Comparison of ENCODE assay signal across 13 cellular contexts in the genomic region with DNA sequence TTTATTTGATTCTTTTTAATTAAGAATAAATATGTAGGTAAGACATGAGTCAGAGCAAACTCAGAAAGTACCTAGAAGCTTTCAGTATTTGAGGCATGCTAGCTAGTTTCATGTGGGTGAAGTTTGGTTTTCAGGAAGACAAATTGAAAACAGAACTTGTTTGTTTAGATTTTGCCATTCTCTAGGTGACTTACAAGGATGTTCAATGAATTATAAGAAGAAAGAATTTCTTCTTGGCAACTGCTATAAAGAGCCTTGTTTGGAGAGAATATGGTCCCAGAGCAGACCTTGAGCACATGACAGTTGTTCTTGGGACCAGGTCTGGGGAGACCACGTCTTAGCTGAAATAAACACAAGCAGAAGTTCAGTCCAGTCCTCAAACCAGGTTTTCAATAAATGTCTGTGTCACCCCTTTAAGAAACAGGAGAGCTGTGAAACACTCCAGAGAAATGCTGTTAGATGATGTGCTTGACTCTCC. TPM values are rescaled to one million over a fixed set of nuclear protein-coding genes. Genes with fewer than 3 reads are reported as not detected.
DNase-seq lines count a peak whose midpoint lies in the region; ATAC-seq and TF ChIP-seq lines count a peak whose summit lies in the region.
"Had no signal": no experiment of that assay in that cellular context is flagged by ENCODE, and none has a peak within 500 bp of the region (broad histone marks: within the 10 kb centered on the region; RNA-seq: fewer than 3 reads in every experiment).

No MANE protein-coding gene starts in this region.

- POLR2A ChIA-PET in activated CD8-positive, alpha-beta T cell treated with anti-CD3 and anti-CD28 coated beads for 36 hours (lab: Charles Lee) = interaction anchor here (1.0 kb wide), 1 partner anchor 117 kb away, joined by 3 read pairs; no protein-coding TSS in a partner anchor
- POLR2A ChIA-PET in activated CD8-positive, alpha-beta T cell treated with anti-CD3 and anti-CD28 coated beads, Interleukin-2, amount 10 ng/mL, durations not matched to agents 7 days and 5 days (lab: Charles Lee) = no interaction called here
- POLR2A ChIA-PET in RWPE1 (lab: Yijun Ruan, JAX; ENCODE audit: low non-redundant PET) = no interaction called here

- peaks cover 11% of the 10 kb centered on the region for H3K9me3 Mint-ChIP-seq in activated CD8-positive, alpha-beta T cell treated with anti-CD3 and anti-CD28 coated beads for 36 hours
- H3K9me3 Mint-ChIP-seq in activated CD8-positive, alpha-beta T cell treated with anti-CD3 and anti-CD28 coated beads, Interleukin-2, amount 10 ng/mL, durations not matched to agents 7 days and 5 days (ENCODE audit: insufficient read depth) = no peaks in the 10 kb centered on the region

- DNase-seq in activated CD8-positive, alpha-beta T cell treated with anti-CD3 and anti-CD28 coated beads for 36 hours = no peak
- DNase-seq in activated CD8-positive, alpha-beta T cell treated with anti-CD3 and anti-CD28 coated beads, Interleukin-2, amount 10 ng/mL, durations not matched to agents 7 days and 5 days = no peak
- DNase-seq in epithelial cell of esophagus (ENCODE audit: low read depth) = peak; percentile 19
- DNase-seq in RWPE1 (ENCODE audit: low spot score) = no peak
- no peak for DNase-seq in lower leg skin (ENCODE audit: low spot score in 2 of 2)
- no peak for DNase-seq in posterior cingulate gyrus
- DNase-seq: foreskin keratinocyte, retina, transverse colon had no signal

- H3K36me3 Mint-ChIP-seq in activated CD8-positive, alpha-beta T cell treated with anti-CD3 and anti-CD28 coated beads for 36 hours (ENCODE audit: low read depth) = peaks cover 8% of the 10 kb centered on the region
- H3K36me3 Mint-ChIP-seq in activated CD8-positive, alpha-beta T cell treated with anti-CD3 and anti-CD28 coated beads, Interleukin-2, amount 10 ng/mL, durations not matched to agents 7 days and 5 days (ENCODE audit: low read depth) = peaks cover 4% of the 10 kb centered on the region

- H3K4me3 Mint-ChIP-seq in activated CD8-positive, alpha-beta T cell treated with anti-CD3 and anti-CD28 coated beads for 36 hours = no peak overlapping the region
- H3K4me3 Mint-ChIP-seq in activated CD8-positive, alpha-beta T cell treated with anti-CD3 and anti-CD28 coated beads, Interleukin-2, amount 10 ng/mL, durations not matched to agents 7 days and 5 days = no peak overlapping the region

- WGBS in lower leg skin, 2 donors = 72 to 73% methylated on average over 1 of the region's 1 CpG

- TF ChIP-seq CTCF in activated CD8-positive, alpha-beta T cell treated with anti-CD3 and anti-CD28 coated beads for 36 hours (IDR thresholded peaks at IDR 0.05) = no peak
- TF ChIP-seq CTCF in epithelial cell of esophagus (IDR thresholded peaks at IDR 0.05; ENCODE audit: insufficient read depth, low read depth, low read length, missing control alignments) (no peak), RWPE1 (conservative IDR thresholded peaks at IDR 0.05; ENCODE audit: low read depth) (no peak), lower leg skin (IDR thresholded peaks at IDR 0.05) (no peak)

- CTCF ChIA-PET in activated CD8-positive, alpha-beta T cell treated with anti-CD3 and anti-CD28 coated beads for 36 hours (lab: Charles Lee) = interaction anchor here (1.0 to 2.7 kb wide), 4 partner anchors 50 to 80 kb away, joined by 3 to 12 read pairs (median 6); no protein-coding TSS in a partner anchor
- CTCF ChIA-PET in activated CD8-positive, alpha-beta T cell treated with anti-CD3 and anti-CD28 coated beads, Interleukin-2, amount 10 ng/mL, durations not matched to agents 7 days and 5 days (lab: Charles Lee) = no interaction called here
- CTCF ChIA-PET in RWPE1 (lab: Yijun Ruan, JAX) = interaction anchor here (0.6 to 0.7 kb wide), 3 partner anchors 17 to 1342 kb away, joined by 3 to 7 read pairs (median 4); no protein-coding TSS in a partner anchor

- intact Hi-C loops in activated CD8-positive, alpha-beta T cell treated with anti-CD3 and anti-CD28 coated beads for 36 hours (cut with micrococcal nuclease) = no loop called here
- intact Hi-C loops in lower leg skin (cut with DNase I; ENCODE audit: low total_unique reads) = no loop called here
- intact Hi-C loops in posterior cingulate gyrus (cut with DNase I) = no loop called here

- H3K27ac ChIP-seq in RWPE1 = no peak overlapping the region
- H3K27ac ChIP-seq: foreskin keratinocyte, transverse colon had no signal

- peak overlapping the region; percentile 82 for H3K27ac Mint-ChIP-seq in activated CD8-positive, alpha-beta T cell treated with anti-CD3 and anti-CD28 coated beads for 36 hours
- H3K27ac Mint-ChIP-seq in activated CD8-positive, alpha-beta T cell treated with anti-CD3 and anti-CD28 coated beads, Interleukin-2, amount 10 ng/mL, durations not matched to agents 7 days and 5 days = no peak overlapping the region

- H3K4me3 ChIP-seq in epithelial cell of esophagus (ENCODE audit: low read length) (no peak overlapping the region), lower leg skin (ENCODE audit: low read depth, poor library complexity, severe bottlenecking) (no peak overlapping the region)
- H3K4me3 ChIP-seq: transverse colon had no signal

- peaks cover 4% of the 10 kb centered on the region for H3K27me3 Mint-ChIP-seq in activated CD8-positive, alpha-beta T cell treated with anti-CD3 and anti-CD28 coated beads for 36 hours
- no peaks in the 10 kb centered on the region for H3K27me3 Mint-ChIP-seq in activated CD8-positive, alpha-beta T cell treated with anti-CD3 and anti-CD28 coated beads, Interleukin-2, amount 10 ng/mL, durations not matched to agents 7 days and 5 days (ENCODE audit: low read depth)

- peaks cover 33% of the 10 kb centered on the region for H3K4me1 Mint-ChIP-seq in activated CD8-positive, alpha-beta T cell treated with anti-CD3 and anti-CD28 coated beads for 36 hours (ENCODE audit: low read depth)
- H3K4me1 Mint-ChIP-seq in activated CD8-positive, alpha-beta T cell treated with anti-CD3 and anti-CD28 coated beads, Interleukin-2, amount 10 ng/mL, durations not matched to agents 7 days and 5 days (ENCODE audit: low read depth) = peaks cover 11% of the 10 kb centered on the region

- peak; percentile 90 for ATAC-seq in activated CD8-positive, alpha-beta T cell treated with anti-CD3 and anti-CD28 coated beads for 36 hours
- ATAC-seq in activated CD8-positive, alpha-beta T cell treated with anti-CD3 and anti-CD28 coated beads, Interleukin-2, amount 10 ng/mL, durations not matched to agents 7 days and 5 days = no peak
- ATAC-seq in GM21529 (IDR thresholded peaks at IDR 0.05; ENCODE audit: unreplicated experiment) = peak; percentile 92
- peak; percentile 78 for ATAC-seq in HG03175 (IDR thresholded peaks at IDR 0.05; ENCODE audit: unreplicated experiment)
- ATAC-seq: foreskin keratinocyte had no signal

- TF ChIP-seq POLR2A in lower leg skin (IDR thresholded peaks at IDR 0.05) = no peak

RNA-seq across cellular contexts. Expression of a gene that starts 38.0 kb away (rescaled TPM):
- under 1 TPM; 0.09 to 0.52 TPM for total RNA-seq in activated CD8-positive, alpha-beta T cell treated with anti-CD3 and anti-CD28 coated beads for 36 hours
- not detected for total RNA-seq in activated CD8-positive, alpha-beta T cell treated with anti-CD3 and anti-CD28 coated beads, Interleukin-2, amount 10 ng/mL, durations not matched to agents 7 days and 5 days
- total RNA-seq in lower leg skin = not detected
- total RNA-seq: A673, foreskin keratinocyte, liver had no signal
